19 cellular contexts compared by ENCODE assay signal in the genomic region with DNA sequence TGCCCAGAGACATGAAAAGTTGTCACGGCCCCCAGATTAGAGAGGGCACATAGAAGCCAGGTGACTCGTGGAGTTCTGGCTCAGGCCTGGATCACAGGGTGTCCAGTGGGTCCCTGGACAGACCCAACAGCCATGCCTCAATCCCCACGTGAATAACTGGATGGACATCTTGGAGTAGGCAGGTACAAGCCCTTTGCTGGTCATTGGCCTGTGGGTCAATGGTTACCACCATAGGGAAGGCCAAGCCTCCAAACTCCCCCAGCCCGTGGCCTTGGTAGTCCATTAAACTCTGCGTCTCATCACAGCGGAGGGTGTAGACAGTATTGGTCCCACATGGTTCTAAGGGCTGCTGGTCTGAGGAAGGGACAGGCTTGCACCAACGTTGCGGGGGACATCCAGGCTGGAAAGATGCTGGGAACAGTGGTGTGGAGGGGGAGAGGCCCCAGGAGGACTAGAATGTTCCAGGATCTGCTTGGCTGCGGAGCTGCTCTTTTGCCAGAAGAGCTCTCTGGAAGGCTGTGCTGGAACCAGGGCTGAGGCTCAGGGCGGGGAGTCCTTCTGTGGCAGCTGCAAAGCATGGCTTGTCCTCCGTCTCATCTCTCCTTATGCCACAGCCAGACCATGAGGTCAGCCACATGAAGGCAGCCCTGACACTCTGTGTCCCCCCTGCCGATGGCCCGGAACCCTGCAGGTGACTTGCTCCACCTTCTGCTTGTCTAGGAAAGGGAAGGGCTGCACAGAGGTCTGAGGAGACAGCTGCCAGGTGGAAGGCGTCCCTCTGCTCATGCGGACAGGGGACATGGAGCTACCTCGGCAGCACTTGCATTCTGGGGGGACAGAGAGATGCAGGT.
"Had no signal": no experiment of that assay in that cellular context is flagged by ENCODE, and none has a peak within 500 bp of the region (broad histone marks: within the 10 kb centered on the region; RNA-seq: fewer than 3 reads in every experiment).

No MANE protein-coding gene starts in this region.

- DNase-seq: activated CD4-positive, alpha-beta T cell treated with anti-CD3 and anti-CD28 coated beads for 1 hour; activated CD4-positive, alpha-beta T cell treated with anti-CD3 and anti-CD28 coated beads, Interleukin-2, amount 50 U/mL, for 4 hours; anterior cingulate cortex; brain microvascular endothelial cell; cerebellar nuclear complex; left cardiac atrium; right cardiac atrium; SK-N-SH; small intestine; stimulated activated CD4-positive, alpha-beta T cell treated with anti-CD3 and anti-CD28 coated beads, Interleukin-4, amount 100 ng/mL, for 4 hours; stimulated activated CD8-positive, alpha-beta memory T cell treated with anti-CD3 and anti-CD28 coated beads, Interleukin-4, amount 100 ng/mL, for 48 hours; stimulated activated naive CD4-positive, alpha-beta T cell treated with Interleukin-2 at 50 U/mL for 16 hours had no signal

- H3K27me3 ChIP-seq: brain microvascular endothelial cell, uterus had no signal

- H3K4me3 Mint-ChIP-seq: activated T-helper 1 cell treated with anti-CD3 and anti-CD28 coated beads, Interleukin-12 subunit alpha, Interleukin-12 subunit beta, Interleukin-2, Interleukin-4 antibody, amounts not matched to agents 30 ng/mL and 10 ng/mL and 1 ng/mL, durations not matched to agents 14 hours and 24 hours and 36 hours; T-cell had no signal

- H3K27ac Mint-ChIP-seq: activated T-helper 1 cell treated with anti-CD3 and anti-CD28 coated beads, Interleukin-12 subunit alpha, Interleukin-12 subunit beta, Interleukin-2, Interleukin-4 antibody, amounts not matched to agents 30 ng/mL and 10 ng/mL and 1 ng/mL, durations not matched to agents 14 hours and 24 hours and 36 hours; T-cell had no signal

- H3K9me3 ChIP-seq: heart left ventricle, prostate gland, SK-N-SH, uterus had no signal

- H3K4me3 ChIP-seq: heart left ventricle, lung, prostate gland, uterus had no signal

- H3K36me3 Mint-ChIP-seq: T-cell had no signal

- ATAC-seq: left cardiac atrium, right cardiac atrium, T-cell had no signal

- H3K36me3 ChIP-seq: brain microvascular endothelial cell, heart left ventricle, prostate gland, uterus had no signal

- H3K4me1 Mint-ChIP-seq: T-cell had no signal

- H3K27ac ChIP-seq: brain microvascular endothelial cell, heart left ventricle, prostate gland, uterus, VCaP had no signal

- H3K9me3 Mint-ChIP-seq: activated T-helper 1 cell treated with anti-CD3 and anti-CD28 coated beads, Interleukin-12 subunit alpha, Interleukin-12 subunit beta, Interleukin-2, Interleukin-4 antibody, amounts not matched to agents 30 ng/mL and 10 ng/mL and 1 ng/mL, durations not matched to agents 14 hours and 24 hours and 36 hours; T-cell had no signal

- H3K4me1 ChIP-seq: heart left ventricle, prostate gland, uterus had no signal
